7 cellular contexts compared by ENCODE assay signal in the genomic region with DNA sequence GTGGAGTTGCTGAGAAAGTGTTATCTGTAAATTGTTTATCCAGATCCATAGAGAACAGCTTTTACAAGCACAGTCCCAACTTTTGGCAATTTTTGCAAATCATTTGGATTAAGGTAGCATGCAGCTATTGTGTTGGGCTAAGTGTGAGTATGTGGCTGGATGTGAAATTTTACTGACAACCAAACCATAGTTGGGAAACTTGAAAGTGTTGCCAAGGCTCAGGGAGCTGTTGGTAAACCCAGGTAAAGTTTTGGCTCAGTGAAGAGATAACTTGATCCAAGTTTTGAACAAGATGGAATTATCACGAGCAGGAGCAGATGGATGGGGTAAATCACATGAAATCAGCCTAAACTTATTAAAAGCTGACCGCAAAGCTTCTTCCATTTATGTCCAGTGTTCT.
"Had no signal": no experiment of that assay in that cellular context is flagged by ENCODE, and none has a peak within 500 bp of the region (broad histone marks: within the 10 kb centered on the region; RNA-seq: fewer than 3 reads in every experiment).

No MANE protein-coding gene starts in this region.

- ATAC-seq: GM23338 had no signal

- FAIRE-seq: H1, H54, HTR-8/SVneo had no signal

- H3K4me2 ChIP-seq: GM23338 had no signal

- H3K4me1 Mint-ChIP-seq: GM23338 had no signal

- H3K4me3 ChIP-seq: GM23338 had no signal

- H3K27me3 Mint-ChIP-seq: IgD-negative memory B cell had no signal

- H3K4me3 Mint-ChIP-seq: GM23338, H9, IgD-negative memory B cell had no signal

- H2AFZ ChIP-seq: GM23338 had no signal

- DNase-seq: H9, HCEC 1CT had no signal

- H3K36me3 Mint-ChIP-seq: IgD-negative memory B cell had no signal

- H3K27ac Mint-ChIP-seq: GM23338 had no signal
